Comparison of ENCODE assay signal across 8 cellular contexts in genomic region chr19:38362076-38362945, GRCh38. TPM values are rescaled to one million over a fixed set of nuclear protein-coding genes. Genes with fewer than 3 reads are reported as not detected.
A peak's percentile ranks its signal among the peaks of the same experiment; 100 is the strongest.
DNase-seq lines count a peak whose midpoint lies in the region; ATAC-seq and TF ChIP-seq lines count a peak whose summit lies in the region.

No MANE protein-coding gene starts in this region.

- H3K14ac ChIP-seq in trophoblast cell (ENCODE audit: low read length): peak overlapping the region; percentile 5

- H3K9me3 ChIP-seq in HUES64 (ENCODE audit: insufficient read depth, low read depth, low read length) (peaks cover 5% of the 10 kb centered on the region), trophoblast cell (ENCODE audit: insufficient read depth, low read depth, low read length) (peaks cover 4% of the 10 kb centered on the region)

- no peak for ATAC-seq in GM18520 (IDR thresholded peaks at IDR 0.05; ENCODE audit: unreplicated experiment)

- H3K27me3 ChIP-seq in HUES64 (ENCODE audit: insufficient read depth, low read length) (peaks cover 39% of the 10 kb centered on the region), trophoblast cell (ENCODE audit: insufficient read depth, low read length) (peaks cover 3% of the 10 kb centered on the region)

- no peaks in the 10 kb centered on the region for H3K79me2 ChIP-seq in trophoblast cell (ENCODE audit: control insufficient read depth, insufficient read depth, low read length, poor library complexity)

- H3K27ac Mint-ChIP-seq in type B pancreatic cell: peak overlapping the region; percentile 65

- H3K36me3 ChIP-seq in HUES64 (ENCODE audit: insufficient read depth, low read length): no peaks in the 10 kb centered on the region
- no peaks in the 10 kb centered on the region for H3K36me3 ChIP-seq in trophoblast cell (ENCODE audit: control insufficient read depth in 1 of 2, insufficient read depth in 2 of 2, low read length in 2 of 2)

- H2BK12ac ChIP-seq in trophoblast cell (ENCODE audit: low read length): no peak overlapping the region

- no peak overlapping the region for H3K23ac ChIP-seq in trophoblast cell (ENCODE audit: low read length)

- H3K4ac ChIP-seq in trophoblast cell (ENCODE audit: low read depth, low read length): no peak overlapping the region

- no peak overlapping the region for H2AK5ac ChIP-seq in trophoblast cell (ENCODE audit: low read length)

- peak overlapping the region; percentile 61 for H3K18ac ChIP-seq in trophoblast cell (ENCODE audit: low read length)

- no peak overlapping the region for H2BK5ac ChIP-seq in trophoblast cell (ENCODE audit: low read depth, low read length, poor library complexity)

- WGBS in HUES64: 2% methylated on average over 68 of the region's 68 CpGs
- no CpG with 5 or more reads among the region's 68 CpGs for WGBS in trophoblast cell (ENCODE audit: extremely low coverage, insufficient coverage, insufficient read length)

- no peaks in the 10 kb centered on the region for H3K4me1 ChIP-seq in HUES64 (ENCODE audit: insufficient read depth, low read length)
- H3K4me1 ChIP-seq in trophoblast cell (ENCODE audit: control insufficient read depth in 1 of 2, insufficient read depth in 2 of 2, low read length in 2 of 2): peaks cover 4 to 9% of the 10 kb centered on the region in 2 experiments

- H3K4me3 ChIP-seq in HUES64 (ENCODE audit: low read length) (peak overlapping the region; percentile 75), trophoblast cell (ENCODE audit: low read depth, low read length) (peak overlapping the region; percentile 74)

- no peaks in the 10 kb centered on the region for H3K9me3 Mint-ChIP-seq in type B pancreatic cell

- no peak overlapping the region for H4K91ac ChIP-seq in trophoblast cell (ENCODE audit: low read depth, low read length)

- H3K36me3 Mint-ChIP-seq in type B pancreatic cell: no peaks in the 10 kb centered on the region

- peak overlapping the region; percentile 64 for H4K8ac ChIP-seq in trophoblast cell (ENCODE audit: low read depth, low read length)

- H3K27ac ChIP-seq in HUES64 (ENCODE audit: low read depth, low read length) (peak overlapping the region; percentile 82; the same call in 1 of the 2 replicates), trophoblast cell (ENCODE audit: low read depth, low read length) (no peak overlapping the region)

- DNase-seq in GM03348 (ENCODE audit: low spot score) (peak; percentile 91), SHP77 (lab: John Stamatoyannopoulos, UW) (peak; percentile 83), head of caudate nucleus (peak in 28 of 42 donors; percentile 5 to 56 (median 26)), trophoblast cell (peak; percentile 63 to 65), type B pancreatic cell (ENCODE audit: extremely low spot score, unreplicated experiment) (peak; percentile 79)
- DNase-seq in activated gamma-delta T cell treated with anti-CD3 and anti-CD28 coated beads, Interleukin-2, amount 50 U/mL, for 16 hours (ENCODE audit: low read depth): peak; percentile 41

- no peaks in the 10 kb centered on the region for H3K4me1 Mint-ChIP-seq in type B pancreatic cell (ENCODE audit: unreplicated experiment)

- H2AFZ ChIP-seq in trophoblast cell (ENCODE audit: insufficient read depth, low read length, poor library complexity): peak overlapping the region; percentile 97

- no peak overlapping the region for H2BK120ac ChIP-seq in trophoblast cell (ENCODE audit: insufficient read depth, low read length, poor library complexity)

- peaks cover 43% of the 10 kb centered on the region for H3K27me3 Mint-ChIP-seq in type B pancreatic cell

- peak overlapping the region; percentile 34 for H3K9ac ChIP-seq in HUES64 (ENCODE audit: low read depth, low read length)
- no peak overlapping the region for H3K9ac ChIP-seq in trophoblast cell (ENCODE audit: low read length)

- TF ChIP-seq CTCF in type B pancreatic cell (conservative IDR thresholded peaks at IDR 0.05): no peak

- H3K4me2 ChIP-seq in trophoblast cell (ENCODE audit: low read length): peak overlapping the region; percentile 94

- intact Hi-C loops in head of caudate nucleus (cut with DNase I): no loop called here

- peaks cover 4% of the 10 kb centered on the region for H3K79me1 ChIP-seq in trophoblast cell (ENCODE audit: low read length)

- peak overlapping the region; percentile 90 for H3K4me3 Mint-ChIP-seq in type B pancreatic cell

- H4K12ac ChIP-seq in trophoblast cell (ENCODE audit: low read depth, low read length): peak overlapping the region; percentile 6

RNA-seq across cellular contexts. Expression of gene PSMD8, which starts 12.1 kb away (rescaled TPM):
- polyA plus RNA-seq in HUES64 (2013, experiment 1 of 2): 205 TPM
- polyA plus RNA-seq in HUES64 (2013, experiment 2 of 2): 206 TPM
- polyA plus RNA-seq in trophoblast cell (2013): 201 and 203 TPM in 2 replicates
- total RNA-seq in type B pancreatic cell (ENCODE audit: low replicate concordance): 159 and 176 TPM in 2 replicates

RNA-seq across cellular contexts. Expression of gene GGN, which starts 25.5 kb away (rescaled TPM):
- polyA plus RNA-seq in HUES64 (2013, experiment 1 of 2): 0.65 TPM
- 1.2 TPM for polyA plus RNA-seq in HUES64 (2013, experiment 2 of 2)
- 0.21 and 0.31 TPM in 2 replicates for polyA plus RNA-seq in trophoblast cell (2013)
- 1.1 and 1.5 TPM in 2 replicates for total RNA-seq in type B pancreatic cell (ENCODE audit: low replicate concordance)

RNA-seq across cellular contexts. Expression of gene SPRED3, which starts 26.2 kb away (rescaled TPM):
- 3.7 TPM for polyA plus RNA-seq in HUES64 (2013, experiment 1 of 2)
- 5.5 TPM for polyA plus RNA-seq in HUES64 (2013, experiment 2 of 2)
- polyA plus RNA-seq in trophoblast cell (2013): 2.3 and 2.5 TPM in 2 replicates
- total RNA-seq in type B pancreatic cell (ENCODE audit: low replicate concordance): 4.2 and 5.5 TPM in 2 replicates

RNA-seq across cellular contexts. Expression of gene CATSPERG, which starts 26.7 kb away (rescaled TPM):
- 0.55 TPM for polyA plus RNA-seq in HUES64 (2013, experiment 1 of 2)
- 0.25 TPM for polyA plus RNA-seq in HUES64 (2013, experiment 2 of 2)
- polyA plus RNA-seq in trophoblast cell (2013): 1.2 and 1.3 TPM in 2 replicates
- total RNA-seq in type B pancreatic cell (ENCODE audit: low replicate concordance): 5.2 and 11.9 TPM in 2 replicates

RNA-seq across cellular contexts. Expression of gene FAM98C, which starts 40.6 kb away (rescaled TPM):
- polyA plus RNA-seq in HUES64 (2013, experiment 1 of 2): 3.5 TPM
- polyA plus RNA-seq in HUES64 (2013, experiment 2 of 2): 4.3 TPM
- polyA plus RNA-seq in trophoblast cell (2013): 3.6 and 4.1 TPM in 2 replicates
- 25.2 and 27.3 TPM in 2 replicates for total RNA-seq in type B pancreatic cell (ENCODE audit: low replicate concordance)

Comparison
In these comparisons a context has a peak if more than half of its experiments do, and no peak if none do; other contexts are left out.
1. DNase-seq: peak in every context shown above with its lines; median percentile 91 in GM03348; 83 in SHP77; 79 in type B pancreatic cell; 64 in trophoblast cell; 41 in activated gamma-delta T cell treated with anti-CD3 and anti-CD28 coated beads, Interleukin-2, amount 50 U/mL, for 16 hours; 26 in head of caudate nucleus.